8 cellular contexts compared by ENCODE assay signal in genomic region chr15:92069308-92070244, GRCh38.
A peak's percentile ranks its signal among the peaks of the same experiment; 100 is the strongest.
DNase-seq lines count a peak whose midpoint lies in the region; ATAC-seq and TF ChIP-seq lines count a peak whose summit lies in the region.

No MANE protein-coding gene starts in this region.

- peak overlapping the region; percentile 16 for H3K18ac ChIP-seq in mesendoderm (ENCODE audit: low read length)

- H3K27ac Mint-ChIP-seq in WTC11 = no peak overlapping the region

- H3K23ac ChIP-seq in mesendoderm (ENCODE audit: low read length) = no peak overlapping the region

- peaks cover 6% of the 10 kb centered on the region for H3K4me1 Mint-ChIP-seq in WTC11

- TF ChIP-seq CTCF in body of pancreas (IDR thresholded peaks at IDR 0.05) = no peak
- no peak for TF ChIP-seq CTCF in stomach (IDR thresholded peaks at IDR 0.05)
- no peak for TF ChIP-seq CTCF in WTC11 (IDR thresholded peaks at IDR 0.05)

- 0 out of 2 replicates have a peak, but pooled peaks cover under 1% of the 10 kb centered on the region for H3K9me3 Mint-ChIP-seq in WTC11

- H2BK120ac ChIP-seq in mesendoderm (ENCODE audit: low read depth, low read length) = no peak overlapping the region

- H3K9me3 ChIP-seq in body of pancreas = no peaks in the 10 kb centered on the region
- H3K9me3 ChIP-seq in stomach = no peaks in the 10 kb centered on the region

- no peaks in the 10 kb centered on the region for H3K27me3 Mint-ChIP-seq in WTC11 (ENCODE audit: low read depth)

- no peak overlapping the region for H3K4me2 ChIP-seq in mesendoderm (ENCODE audit: low read length)

- H3K36me3 ChIP-seq in body of pancreas (replicated peaks in 1 of 2; ENCODE audit: insufficient read depth in 1 of 2, low read depth in 2 of 2) (no peaks in the 10 kb centered on the region), mesendoderm (ENCODE audit: control insufficient read depth, insufficient read depth, low read length) (no peaks in the 10 kb centered on the region), stomach (no peaks in the 10 kb centered on the region)

- no peaks in the 10 kb centered on the region for H3K79me2 ChIP-seq in mesendoderm (ENCODE audit: control insufficient read depth, insufficient read depth, low read length)

- H3K4me3 ChIP-seq in body of pancreas = no peak overlapping the region
- H3K4me3 ChIP-seq in mesendoderm (ENCODE audit: low read length) = no peak overlapping the region
- H3K4me3 ChIP-seq in stomach = peak overlapping the region in 1 of 4 donors; percentile 9

- intact Hi-C loops in body of pancreas (cut with DNase I) (no loop called here), stomach (cut with DNase I; ENCODE audit: low total_unique reads) (loop anchor here (10.0 kb wide), 1 partner anchor 365 kb away; no protein-coding TSS in a partner anchor)

- H3K9ac ChIP-seq in mesendoderm (ENCODE audit: low read length) = no peak overlapping the region

- no peak overlapping the region for H3K4me3 Mint-ChIP-seq in WTC11

- ATAC-seq in HG02798 (IDR thresholded peaks at IDR 0.05; ENCODE audit: poor library complexity, unreplicated experiment) (peak; percentile 53), body of pancreas (peak; percentile 79), WTC11 (no peak)

- H2BK15ac ChIP-seq in mesendoderm (replicated peaks; ENCODE audit: low read depth) = no peak overlapping the region

- no peak overlapping the region for H4K8ac ChIP-seq in mesendoderm (ENCODE audit: low read depth, low read length)

- no peak overlapping the region for H3K4ac ChIP-seq in mesendoderm (ENCODE audit: low read depth, low read length)

- no peak overlapping the region for H2AK5ac ChIP-seq in mesendoderm (ENCODE audit: low read length)

- TF ChIP-seq EP300 in stomach (IDR thresholded peaks at IDR 0.05) = no peak

- H3K79me1 ChIP-seq in mesendoderm (ENCODE audit: low read length) = no peaks in the 10 kb centered on the region

- in situ Hi-C loops in Caki2 (cut with HindIII; ENCODE audit: low pct_unique_long_range_greater_than_20kb, low sequenced_read_pairs) = no loop called here

- H2BK5ac ChIP-seq in mesendoderm (ENCODE audit: low read length) = no peak overlapping the region

- no peak overlapping the region for H3K56ac ChIP-seq in mesendoderm (ENCODE audit: low read length)

- H3K4me1 ChIP-seq in body of pancreas (peaks cover 5% of the 10 kb centered on the region), mesendoderm (ENCODE audit: control insufficient read depth, low read depth, low read length) (peaks cover 2% of the 10 kb centered on the region), stomach (peaks cover 0 to 36% (median 17%) of the 10 kb centered on the region in 4 donors)

- peak; percentile 91 for DNase-seq in Caki2 (ENCODE audit: low read depth)
- DNase-seq in SW480 (ENCODE audit: low spot score) = peak; percentile 83
- peak in 2 of 4 donors; percentile 28 to 55 for DNase-seq in body of pancreas
- peak; percentile 58 for DNase-seq in mesendoderm
- peak; percentile 50 for DNase-seq in stomach
- DNase-seq in WTC11 (ENCODE audit: low spot score) = no peak
- no peak for DNase-seq in NCI-H1436 treated with DMSO at 0.1 percent for 48 hours (lab: John Stamatoyannopoulos, UW)

- POLR2A ChIA-PET in WTC11 (lab: Charles Lee) = interaction anchor here (0.7 kb wide), 1 partner anchor 385 kb away, joined by 4 read pairs; no protein-coding TSS in a partner anchor

- 52 to 55% methylated on average over 20 of the region's 20 CpGs for WGBS in body of pancreas, 2 donors
- WGBS in mesendoderm (ENCODE audit: extremely low coverage, insufficient coverage, low lambda C conversion rate) = no CpG with 5 or more reads among the region's 20 CpGs
- 48 to 58% (median 52%) methylated on average over 20 of the region's 20 CpGs for WGBS in stomach, 5 donors

- CTCF ChIA-PET in WTC11 (lab: Charles Lee) = interaction anchor here (1.7 kb wide), 1 partner anchor 10 kb away, joined by 6 read pairs; no protein-coding TSS in a partner anchor

- no peak overlapping the region for H4K5ac ChIP-seq in mesendoderm (ENCODE audit: low read length)

- H3K27me3 ChIP-seq in body of pancreas (no peaks in the 10 kb centered on the region), mesendoderm (ENCODE audit: insufficient read depth, low read length, poor library complexity) (no peaks in the 10 kb centered on the region), stomach (no peaks in the 10 kb centered on the region)

- TF ChIP-seq POLR2A in body of pancreas (IDR thresholded peaks at IDR 0.05) (no peak), stomach (IDR thresholded peaks at IDR 0.05) (no peak)

- H3K27ac ChIP-seq in body of pancreas = peak overlapping the region in 1 of 4 donors; percentile 57
- no peak overlapping the region for H3K27ac ChIP-seq in mesendoderm (ENCODE audit: low read depth, low read length)
- H3K27ac ChIP-seq in stomach = peak overlapping the region in 3 of 5 donors; percentile 44 to 69 (median 61)

- no peaks in the 10 kb centered on the region for H3K36me3 Mint-ChIP-seq in WTC11

TF ChIP-seq in WTC11, 78 proteins besides CTCF, POLR2A, EP300 and RAD21 (continues in another document):
- TF ChIP-seq ZNF425 (CRISPR knock-in tag; conservative IDR thresholded peaks at IDR 0.05) (no peak), ZNF317 (CRISPR knock-in tag; IDR thresholded peaks at IDR 0.05; ENCODE audit: borderline replicate concordance, low read depth) (no peak), FOXP1 (CRISPR knock-in tag; IDR thresholded peaks at IDR 0.05; ENCODE audit: borderline replicate concordance) (no peak), ZNF671 (CRISPR knock-in tag; IDR thresholded peaks at IDR 0.05) (no peak), GABPB1 (CRISPR knock-in tag; IDR thresholded peaks at IDR 0.05) (no peak), FOXJ3 (CRISPR knock-in tag; IDR thresholded peaks at IDR 0.05; ENCODE audit: borderline replicate concordance) (no peak), MXD4 (CRISPR knock-in tag; IDR thresholded peaks at IDR 0.05; ENCODE audit: borderline replicate concordance) (no peak)
- TF ChIP-seq, protein P1, sequence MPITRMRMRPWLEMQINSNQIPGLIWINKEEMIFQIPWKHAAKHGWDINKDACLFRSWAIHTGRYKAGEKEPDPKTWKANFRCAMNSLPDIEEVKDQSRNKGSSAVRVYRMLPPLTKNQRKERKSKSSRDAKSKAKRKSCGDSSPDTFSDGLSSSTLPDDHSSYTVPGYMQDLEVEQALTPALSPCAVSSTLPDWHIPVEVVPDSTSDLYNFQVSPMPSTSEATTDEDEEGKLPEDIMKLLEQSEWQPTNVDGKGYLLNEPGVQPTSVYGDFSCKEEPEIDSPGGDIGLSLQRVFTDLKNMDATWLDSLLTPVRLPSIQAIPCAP (CRISPR knock-in tag; IDR thresholded peaks at IDR 0.05) = no peak
- TF ChIP-seq, protein P2, sequence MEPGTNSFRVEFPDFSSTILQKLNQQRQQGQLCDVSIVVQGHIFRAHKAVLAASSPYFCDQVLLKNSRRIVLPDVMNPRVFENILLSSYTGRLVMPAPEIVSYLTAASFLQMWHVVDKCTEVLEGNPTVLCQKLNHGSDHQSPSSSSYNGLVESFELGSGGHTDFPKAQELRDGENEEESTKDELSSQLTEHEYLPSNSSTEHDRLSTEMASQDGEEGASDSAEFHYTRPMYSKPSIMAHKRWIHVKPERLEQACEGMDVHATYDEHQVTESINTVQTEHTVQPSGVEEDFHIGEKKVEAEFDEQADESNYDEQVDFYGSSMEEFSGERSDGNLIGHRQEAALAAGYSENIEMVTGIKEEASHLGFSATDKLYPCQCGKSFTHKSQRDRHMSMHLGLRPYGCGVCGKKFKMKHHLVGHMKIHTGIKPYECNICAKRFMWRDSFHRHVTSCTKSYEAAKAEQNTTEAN (CRISPR knock-in tag; IDR thresholded peaks at IDR 0.05) = no peak

Comparison
In these comparisons a context has a peak if more than half of its experiments do, and no peak if none do; other contexts are left out.
1. DNase-seq: peak in Caki2 (single experiment), SW480 (single experiment), mesendoderm (single experiment) and stomach (single experiment); none in WTC11 (single experiment) and NCI-H1436 treated with DMSO at 0.1 percent for 48 hours (single experiment).